Comparison of ENCODE assay signal across 21 cellular contexts in the genomic region with DNA sequence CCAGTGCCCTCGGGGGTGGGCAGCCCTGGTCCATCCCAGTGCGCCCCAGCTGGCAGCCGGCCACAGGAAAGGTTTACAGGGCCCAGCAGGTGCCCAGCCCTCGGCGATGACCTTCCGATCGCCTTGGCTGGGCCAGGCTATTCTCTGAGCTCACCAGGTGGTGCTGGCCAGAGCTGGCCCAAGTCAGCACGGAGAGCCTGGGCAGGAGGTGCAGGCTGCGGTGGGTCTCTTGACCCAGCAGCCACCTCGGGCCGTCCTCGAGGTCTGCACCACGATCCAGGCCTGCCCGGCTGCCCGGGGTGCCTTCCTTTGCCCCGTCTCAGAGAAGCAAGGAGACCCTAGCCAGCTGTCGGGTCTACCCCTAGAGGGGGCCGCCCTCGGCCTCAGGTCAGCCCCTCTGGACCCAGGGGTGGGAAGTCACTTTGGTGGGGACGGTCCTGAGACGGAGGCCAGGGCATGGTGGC. TPM values are rescaled to one million over a fixed set of nuclear protein-coding genes. Genes with fewer than 3 reads are reported as not detected.
"Had no signal": no experiment of that assay in that cellular context is flagged by ENCODE, and none has a peak within 500 bp of the region (broad histone marks: within the 10 kb centered on the region; RNA-seq: fewer than 3 reads in every experiment).

No MANE protein-coding gene starts in this region.

- H3K79me2 ChIP-seq: parathyroid adenoma had no signal

- H3K36me3 Mint-ChIP-seq: activated naive CD8-positive, alpha-beta T cell; naive B cell had no signal

- H3K4me3 Mint-ChIP-seq: activated naive CD8-positive, alpha-beta T cell; activated T-helper 1 cell treated with anti-CD3 and anti-CD28 coated beads, Interleukin-12 subunit alpha, Interleukin-12 subunit beta, Interleukin-2, Interleukin-4 antibody, amounts not matched to agents 30 ng/mL and 10 ng/mL and 1 ng/mL, durations not matched to agents 14 hours and 24 hours and 36 hours; effector memory CD8-positive, alpha-beta T cell; memory B cell; naive B cell; neural progenitor cell; T-helper 17 cell had no signal

- H3K4me1 ChIP-seq: neural progenitor cell, parathyroid adenoma had no signal

- H3K27ac Mint-ChIP-seq: activated naive CD8-positive, alpha-beta T cell; activated T-helper 1 cell treated with anti-CD3 and anti-CD28 coated beads, Interleukin-12 subunit alpha, Interleukin-12 subunit beta, Interleukin-2, Interleukin-4 antibody, amounts not matched to agents 30 ng/mL and 10 ng/mL and 1 ng/mL, durations not matched to agents 14 hours and 24 hours and 36 hours; effector memory CD8-positive, alpha-beta T cell; memory B cell; naive B cell; T-helper 17 cell had no signal

- H3K9me3 ChIP-seq: mucosa of descending colon had no signal

- H2AFZ ChIP-seq: neural progenitor cell, parathyroid adenoma had no signal

- H3K4me2 ChIP-seq: neural progenitor cell had no signal

- ATAC-seq: effector memory CD8-positive, alpha-beta T cell; mucosa of descending colon; T-helper 17 cell had no signal

- H3K27ac ChIP-seq: neural progenitor cell, parathyroid adenoma, VCaP had no signal

- DNase-seq: activated CD4-positive, alpha-beta T cell treated with anti-CD3 and anti-CD28 coated beads, Interleukin-2, amount 50 U/mL, for 1 hour; activated CD4-positive, CD25-positive, alpha-beta regulatory T cell treated with anti-CD3 and anti-CD28 coated beads, Interleukin-2, amount 50 U/mL, for 72 hours; activated gamma-delta T cell treated with Interleukin-2 at 50 U/mL for 16 hours; dermis blood vessel endothelial cell; effector memory CD8-positive, alpha-beta T cell; hypothalamus; naive B cell; stimulated activated CD4-positive, alpha-beta T cell treated with anti-CD3 and anti-CD28 coated beads, Interleukin-12 subunit alpha, Interleukin-12 subunit beta, amount 100 ng/mL, for 4 hours; stimulated activated CD4-positive, alpha-beta T cell treated with anti-CD3 and anti-CD28 coated beads, Interleukin-1b, Interleukin-23, amount 100 ng/mL, for 48 hours; stimulated activated CD8-positive, alpha-beta memory T cell treated with anti-CD3 and anti-CD28 coated beads, Interleukin-4, amount 100 ng/mL, for 48 hours; stimulated activated naive CD4-positive, alpha-beta T cell had no signal

- H3K36me3 ChIP-seq: neural progenitor cell had no signal

- H3K9ac ChIP-seq: neural progenitor cell, parathyroid adenoma had no signal

- H3K9me3 Mint-ChIP-seq: activated T-helper 1 cell treated with anti-CD3 and anti-CD28 coated beads, Interleukin-12 subunit alpha, Interleukin-12 subunit beta, Interleukin-2, Interleukin-4 antibody, amounts not matched to agents 30 ng/mL and 10 ng/mL and 1 ng/mL, durations not matched to agents 14 hours and 24 hours and 36 hours; effector memory CD8-positive, alpha-beta T cell; memory B cell; naive B cell had no signal

- H3K4me3 ChIP-seq: mucosa of descending colon, neural progenitor cell had no signal

RNA-seq across cellular contexts. Expression of gene PERM1, which starts 0.4 kb away (rescaled TPM):
- total RNA-seq: activated CD8-positive, alpha-beta memory T cell treated with anti-CD3 and anti-CD28 coated beads for 36 hours; activated T-helper 1 cell treated with anti-CD3 and anti-CD28 coated beads, Interleukin-12 subunit alpha, Interleukin-12 subunit beta, Interleukin-2, Interleukin-4 antibody, amounts not matched to agents 30 ng/mL and 10 ng/mL and 1 ng/mL, durations not matched to agents 14 hours and 24 hours and 36 hours; dermis blood vessel endothelial cell; kidney epithelial cell; T-helper 17 cell had no signal
